16 cellular contexts compared by ENCODE assay signal in the genomic region with DNA sequence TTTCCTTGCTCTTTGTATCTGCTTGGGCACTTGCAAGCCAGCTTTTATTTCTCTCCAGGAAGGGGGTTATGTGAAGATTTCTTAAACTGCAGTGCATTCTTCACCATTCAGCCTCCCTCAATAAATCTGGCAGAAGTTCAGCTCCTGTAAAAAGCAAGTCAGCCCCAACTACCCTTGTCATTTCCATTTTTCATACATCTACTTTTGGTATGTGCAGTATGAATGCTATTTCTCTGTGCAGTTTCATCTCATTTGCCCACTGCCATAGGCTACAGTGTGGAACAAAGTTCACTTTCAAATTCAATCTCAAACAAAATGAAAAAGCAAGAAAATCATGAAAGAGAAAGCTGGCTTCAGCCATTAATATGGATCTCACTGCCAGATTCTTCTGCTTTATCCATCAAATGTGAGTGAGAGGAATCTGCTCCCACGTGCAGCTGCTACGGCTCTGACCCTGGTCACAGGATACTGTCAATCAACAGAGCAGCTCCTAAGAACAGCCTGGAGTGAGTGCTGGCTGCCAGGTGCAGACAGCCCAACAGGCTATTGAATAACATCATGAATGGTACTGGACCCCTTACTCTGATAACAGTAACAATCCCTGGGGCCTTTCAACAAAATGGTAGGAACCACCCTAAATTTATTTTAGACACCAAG.
DNase-seq lines count a peak whose midpoint lies in the region; ATAC-seq lines count a peak whose summit lies in the region.
"Had no signal": no experiment of that assay in that cellular context is flagged by ENCODE, and none has a peak within 500 bp of the region (broad histone marks: within the 10 kb centered on the region; RNA-seq: fewer than 3 reads in every experiment).

No MANE protein-coding gene starts in this region.

- H3K9me3 ChIP-seq in T-helper 17 cell (ENCODE audit: control insufficient read depth, low read length, poor library complexity, severe bottlenecking): peaks cover 3% of the 10 kb centered on the region
- H3K9me3 ChIP-seq: Peyer's patch had no signal

- no peaks in the 10 kb centered on the region for H3K4me1 Mint-ChIP-seq in T-helper 17 cell
- H3K4me1 Mint-ChIP-seq: naive thymus-derived CD8-positive, alpha-beta T cell had no signal

- no peak for ATAC-seq in T-helper 17 cell
- ATAC-seq: naive thymus-derived CD8-positive, alpha-beta T cell; stimulated activated naive CD8-positive, alpha-beta T cell treated with anti-CD3 and anti-CD28 coated beads, Interleukin-15, Interleukin-2, amounts not matched to agents 100 U/mL and 50 U/mL, for 24 hours had no signal

- no peak overlapping the region for H3K27ac Mint-ChIP-seq in T-helper 17 cell
- H3K27ac Mint-ChIP-seq: naive thymus-derived CD8-positive, alpha-beta T cell had no signal

- no peaks in the 10 kb centered on the region for H3K36me3 Mint-ChIP-seq in T-helper 17 cell (ENCODE audit: low read depth)

- DNase-seq in COR-L47 (lab: John Stamatoyannopoulos, UW) (peak; percentile 9), NCI-H1092 treated with DMSO at 0.1 percent for 48 hours (lab: John Stamatoyannopoulos, UW) (peak; percentile 34), amniotic epithelial cell (ENCODE audit: low read depth) (peak; percentile 38), left kidney (ENCODE audit: low read depth, low spot score) (peak; percentile 62), HK-2 (ENCODE audit: unreplicated experiment) (no peak), NCI-H446 treated with DMSO at 0.1 percent for 48 hours (lab: John Stamatoyannopoulos, UW) (no peak), T-helper 17 cell (no peak), SW480 (ENCODE audit: low spot score) (no peak)
- DNase-seq: activated CD4-positive, alpha-beta T cell treated with anti-CD3 and anti-CD28 coated beads, Interleukin-2, amount 50 U/mL, for 1 hour; kidney glomerular epithelial cell; naive thymus-derived CD8-positive, alpha-beta T cell; NCI-H1694 treated with DMSO at 0.1 percent for 48 hours; Peyer's patch; sigmoid colon; stimulated activated naive CD8-positive, alpha-beta T cell treated with anti-CD3 and anti-CD28 coated beads, Interleukin-15, Interleukin-2, amounts not matched to agents 100 U/mL and 50 U/mL, for 24 hours; T1000 had no signal

- no peak overlapping the region for H3K4me3 Mint-ChIP-seq in T-helper 17 cell
- H3K4me3 Mint-ChIP-seq: naive thymus-derived CD8-positive, alpha-beta T cell had no signal

- no peaks in the 10 kb centered on the region for H3K27me3 Mint-ChIP-seq in T-helper 17 cell
- H3K27me3 Mint-ChIP-seq: naive thymus-derived CD8-positive, alpha-beta T cell had no signal

Comparison
In these comparisons a context has a peak if more than half of its experiments do, and no peak if none do; other contexts are left out.
1. DNase-seq: peak in COR-L47 (single experiment), NCI-H1092 treated with DMSO at 0.1 percent for 48 hours (single experiment), amniotic epithelial cell (single experiment) and left kidney (single experiment); none in HK-2 (single experiment), NCI-H446 treated with DMSO at 0.1 percent for 48 hours (single experiment), T-helper 17 cell (0 of 3) and SW480 (single experiment).